In the genomic region with DNA sequence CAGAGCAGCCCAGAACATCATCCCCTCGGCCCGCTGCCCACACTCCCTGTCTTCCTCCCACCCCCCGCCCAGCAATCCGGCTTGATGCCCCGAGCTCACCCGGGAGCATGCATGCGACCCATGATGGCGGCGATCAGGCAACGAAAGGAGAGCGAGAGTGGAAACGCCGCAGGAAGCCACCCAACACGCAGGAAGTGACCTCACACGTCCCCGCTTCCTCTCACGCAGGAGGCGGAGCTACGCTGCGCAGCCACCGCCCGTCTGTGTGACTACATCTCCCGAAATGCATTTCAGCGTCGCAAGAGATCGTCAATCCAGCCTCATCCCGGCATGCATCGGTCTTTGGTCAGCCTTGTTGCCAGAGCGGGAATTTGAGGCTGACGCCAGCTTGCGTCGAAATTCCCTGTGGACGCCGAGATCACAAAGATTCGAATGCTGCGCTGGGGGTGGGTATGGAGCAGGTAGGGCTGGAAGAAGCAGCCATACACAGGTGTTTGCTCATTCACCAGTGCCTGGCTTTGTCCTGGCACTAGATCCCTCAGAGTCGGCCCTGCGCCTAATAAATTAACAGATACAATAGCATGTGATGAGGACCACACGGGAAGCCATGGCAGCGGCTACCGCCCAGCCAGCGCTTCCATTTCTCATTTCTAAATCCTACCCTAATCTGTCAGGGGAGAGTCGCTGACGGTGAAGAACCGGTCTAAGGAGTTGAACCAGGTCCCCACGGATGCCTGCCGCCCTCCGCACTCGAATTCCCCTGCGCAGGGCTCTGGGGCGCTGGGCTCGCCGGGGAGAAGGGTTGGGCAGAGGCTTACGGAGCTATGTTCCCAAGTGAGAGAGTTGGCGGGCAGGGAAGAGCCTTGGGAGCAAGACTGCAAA, we compare ENCODE assay signal across 8 cellular contexts. TPM values are rescaled to one million over a fixed set of nuclear protein-coding genes. Genes with fewer than 3 reads are reported as not detected.
DNase-seq lines count a peak whose midpoint lies in the region; ATAC-seq, FAIRE-seq and TF ChIP-seq lines count a peak whose summit lies in the region.

A gene (minus strand): TSS at position 148 of the 882 bp plus-strand sequence. CDS start 26 bp downstream, at position 122.

- 0 to 1% (median 0%) methylated on average over 20 to 55 of the region's 55 CpGs for WGBS in adrenal gland, 4 donors
- 0 to 1% methylated on average over 55 of the region's 55 CpGs for WGBS in heart right ventricle, 2 donors
- WGBS in upper lobe of left lung, 2 donors = 0 to 1% methylated on average over 19 to 53 of the region's 55 CpGs

- H3K36me3 ChIP-seq in adrenal gland (replicated peaks in 1 of 2) (peaks cover 0 to 31% of the 10 kb centered on the region in 2 donors), heart right ventricle (peaks cover 0 to 38% (median 18%) of the 10 kb centered on the region in 9 donors), upper lobe of left lung (peaks cover 12 to 33% (median 25%) of the 10 kb centered on the region in 4 donors)

- DNase-seq in GM12892 (ENCODE audit: insufficient read length) = peak; percentile 85
- DNase-seq in NCI-H146 (lab: John Stamatoyannopoulos, UW) = peak; percentile 99
- DNase-seq in T-helper 1 cell = peak; percentile 88 to 98 (median 91)
- DNase-seq in adrenal gland = peak; percentile 96 to 99 (median 98)
- peak; percentile 94 to 98 for DNase-seq in heart right ventricle
- peak; percentile 97 to 100 (median 98) for DNase-seq in posterior cingulate gyrus
- peak; percentile 95 to 98 for DNase-seq in upper lobe of left lung

- TF ChIP-seq EP300 in upper lobe of left lung (IDR thresholded peaks at IDR 0.05) = peak in 1 of 4 donors; percentile 77

- H3K9me3 ChIP-seq in adrenal gland (replicated peaks in 1 of 3) (no peaks in the 10 kb centered on the region), heart right ventricle (no peaks in the 10 kb centered on the region), upper lobe of left lung (no peaks in the 10 kb centered on the region)

- TF ChIP-seq POLR2A in GM12892 (IDR thresholded peaks at IDR 0.05; ENCODE audit: low read depth, low read length) (peak; percentile 99), adrenal gland (IDR thresholded peaks at IDR 0.05) (peak; percentile 83 to 91), upper lobe of left lung (IDR thresholded peaks at IDR 0.05) (peak in 3 of 4 donors; percentile 59 to 89 (median 85))

- no peak for TF ChIP-seq CTCF in adrenal gland (IDR thresholded peaks at IDR 0.05)
- no peak for TF ChIP-seq CTCF in heart right ventricle (IDR thresholded peaks at IDR 0.05)
- TF ChIP-seq CTCF in upper lobe of left lung (IDR thresholded peaks at IDR 0.05) = peak in 1 of 6 experiments; percentile 16

- peak; percentile 99 for FAIRE-seq in GM12892 (lab: Jason Lieb, UNC)

- ATAC-seq in HG02852 (IDR thresholded peaks at IDR 0.05; ENCODE audit: unreplicated experiment) (peak; percentile 96), heart right ventricle (peak; percentile 97 to 100 (median 99)), upper lobe of left lung (ENCODE audit: low FRiP score in 2 of 2) (peak; percentile 99)

- intact Hi-C loops in adrenal gland (cut with DNase I) (loop anchor here in 1 of 2 donors (5.0 kb wide), 1 partner anchor 130 kb away; a partner anchor contains a TSS), heart right ventricle (cut with DNase I) (loop anchor here in 4 of 10 donors (2.0 to 5.0 kb wide), 2 partner anchors 130 to 199 kb away; a partner anchor contains a TSS), posterior cingulate gyrus (cut with DNase I) (loop anchor here (2.0 to 5.0 kb wide), 3 partner anchors 129 to 1555 kb away; a partner anchor contains a TSS)

- H3K27ac ChIP-seq in adrenal gland (peak within 1 kb of the TSS; percentile 74 to 99 (median 92)), heart right ventricle (peak within 1 kb of the TSS; percentile 85 to 97 (median 94)), upper lobe of left lung (peak within 1 kb of the TSS; percentile 88 to 99 (median 94))

- H3K27me3 ChIP-seq in adrenal gland (no peaks in the 10 kb centered on the region), heart right ventricle (no peaks in the 10 kb centered on the region), upper lobe of left lung (no peaks in the 10 kb centered on the region)

- H3K4me3 ChIP-seq in adrenal gland (peak within 1 kb of the TSS; percentile 31 to 95 (median 91)), heart right ventricle (peak within 1 kb of the TSS; percentile 73 to 97 (median 88)), upper lobe of left lung (peak within 1 kb of the TSS; percentile 48 to 98 (median 82))

- H3K4me1 ChIP-seq in adrenal gland (replicated peaks in 1 of 2) = peaks cover 13 to 36% of the 10 kb centered on the region in 2 donors
- peaks cover 12 to 39% (median 30%) of the 10 kb centered on the region in 9 donors for H3K4me1 ChIP-seq in heart right ventricle
- peaks cover 24 to 34% (median 27%) of the 10 kb centered on the region in 4 donors for H3K4me1 ChIP-seq in upper lobe of left lung

RNA-seq across cellular contexts. Expression of the gene that starts here (rescaled TPM):
- polyA plus RNA-seq in GM12892 (2012; ENCODE audit: missing spikeins) = 4,643 TPM
- total RNA-seq in adrenal gland (1,000 to 10,000 TPM in 2 of 8 donors, 100 to 1,000 TPM in 6; 641 to 1,399 (median 736) TPM), heart right ventricle (100 to 1,000 TPM; 646 to 869 (median 686) TPM), upper lobe of left lung (1,000 to 10,000 TPM in 1 of 6 donors, 100 to 1,000 TPM in 5; 263 to 1,313 (median 751) TPM)
- polyA plus RNA-seq in adrenal gland (1,000 to 10,000 TPM in 2 of 3 donors, 100 to 1,000 TPM in 1; 745 to 1,182 (median 1,162) TPM), heart right ventricle (1,000 to 10,000 TPM; 1,212 to 1,998 TPM)

Comparison
In these comparisons a context has a peak if more than half of its experiments do, and no peak if none do; other contexts are left out.
1. Peak in every context shown above with its lines: DNase-seq, ATAC-seq, H3K4me3 ChIP-seq and H3K27ac ChIP-seq.